ENCODE assay signal across 17 cellular contexts in the genomic region with DNA sequence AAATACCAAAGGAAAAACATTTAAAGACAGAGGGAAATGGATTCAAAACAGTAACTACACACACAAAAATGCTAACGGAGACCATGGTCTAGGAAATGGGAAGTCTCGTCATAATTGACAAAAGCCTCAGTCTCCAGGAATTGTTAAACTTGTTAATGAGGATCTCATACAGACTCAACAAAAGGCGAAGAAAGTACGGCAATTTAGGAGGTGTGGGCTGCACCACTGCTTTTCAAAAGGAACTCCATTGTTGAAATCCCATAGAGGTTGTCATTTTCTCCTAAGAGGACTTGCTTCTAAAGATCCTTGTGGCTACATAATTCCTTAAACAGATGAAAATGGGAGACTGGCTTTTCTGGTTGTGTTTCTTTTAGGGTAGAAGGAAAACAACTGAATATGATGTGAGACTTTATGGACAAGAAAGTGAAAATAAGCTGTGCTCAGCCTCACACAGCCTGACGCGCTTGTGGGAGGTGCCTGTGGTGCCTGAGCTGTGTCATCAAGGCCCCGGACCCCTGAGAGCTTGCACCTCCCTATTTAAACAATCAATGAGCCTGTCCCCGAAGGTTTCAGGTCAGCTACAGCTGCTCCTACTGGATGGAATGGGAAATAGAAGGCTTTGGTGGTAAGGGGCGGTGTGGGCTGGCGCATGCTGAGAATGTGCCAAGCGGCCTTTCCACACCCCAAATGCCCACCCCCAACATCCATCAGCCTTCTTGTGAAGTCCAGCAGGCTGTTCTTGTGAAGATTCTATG. TPM values are rescaled to one million over a fixed set of nuclear protein-coding genes. Genes with fewer than 3 reads are reported as not detected.
A peak's percentile ranks its signal among the peaks of the same experiment; 100 is the strongest.
DNase-seq lines count a peak whose midpoint lies in the region; ATAC-seq and TF ChIP-seq lines count a peak whose summit lies in the region.
"Had no signal": no experiment of that assay in that cellular context is flagged by ENCODE, and none has a peak within 500 bp of the region (broad histone marks: within the 10 kb centered on the region; RNA-seq: fewer than 3 reads in every experiment).

No MANE protein-coding gene starts in this region.

- 80% methylated on average over 7 of the region's 11 CpGs for WGBS in HUES64
- WGBS in psoas muscle, 3 donors, result 94 to 96% (median 95%) methylated on average over 11 of the region's 11 CpGs

- POLR2A ChIA-PET in PC-9 (lab: Charles Lee; ENCODE audit: unreplicated experiment), result no interaction called here
- POLR2A ChIA-PET in HEK293T (lab: Yijun Ruan, JAX), result no interaction called here

- H3K4me3 ChIP-seq in HUES64 (ENCODE audit: low read length) (no peak overlapping the region), epithelial cell of proximal tubule (ENCODE audit: low read depth, low read length) (no peak overlapping the region), PC-9 (no peak overlapping the region), psoas muscle (no peak overlapping the region)
- H3K4me3 ChIP-seq: pancreas had no signal

- H3K9ac ChIP-seq in HUES64 (ENCODE audit: low read depth, low read length), result no peak overlapping the region

- no peak overlapping the region for H3K4me3 Mint-ChIP-seq in stimulated activated naive CD8-positive, alpha-beta T cell treated with anti-CD3 and anti-CD28 coated beads, Interleukin-15, amount 100 ng/mL, for 72 hours
- H3K4me3 Mint-ChIP-seq: activated CD4-positive, alpha-beta T cell treated with anti-CD3 and anti-CD28 coated beads, Interleukin-2, amount 10 ng/mL, durations not matched to agents 7 days and 5 days had no signal

- H3K4me1 Mint-ChIP-seq in stimulated activated naive CD8-positive, alpha-beta T cell treated with anti-CD3 and anti-CD28 coated beads, Interleukin-15, amount 100 ng/mL, for 72 hours, result peaks cover 20% of the 10 kb centered on the region

- peak overlapping the region; percentile 15 to 25 for H3K27ac Mint-ChIP-seq in stimulated activated naive CD8-positive, alpha-beta T cell treated with anti-CD3 and anti-CD28 coated beads, Interleukin-15, amount 100 ng/mL, for 72 hours
- H3K27ac Mint-ChIP-seq: activated CD4-positive, alpha-beta T cell treated with anti-CD3 and anti-CD28 coated beads, Interleukin-2, amount 10 ng/mL, durations not matched to agents 7 days and 5 days had no signal

- intact Hi-C loops in PC-9 (cut with micrococcal nuclease; ENCODE audit: unreplicated experiment), result no loop called here
- intact Hi-C loops in psoas muscle (cut with DNase I), result no loop called here

- CTCF ChIA-PET in PC-9 (lab: Charles Lee) (no interaction called here), HEK293T (lab: Yijun Ruan, JAX) (interaction anchor here (1.1 kb wide), 1 partner anchor 27 kb away, joined by 3 read pairs; no protein-coding TSS in a partner anchor)

- TF ChIP-seq CTCF in epithelial cell of proximal tubule (conservative IDR thresholded peaks at IDR 0.05; ENCODE audit: low read depth, low read length), result peak; percentile 18
- TF ChIP-seq CTCF in PC-9 (conservative IDR thresholded peaks at IDR 0.05), result no peak
- no peak for TF ChIP-seq CTCF in psoas muscle (IDR thresholded peaks at IDR 0.05)

- H3K36me3 ChIP-seq in HUES64 (ENCODE audit: insufficient read depth, low read length) (peaks cover 53% of the 10 kb centered on the region), PC-9 (ENCODE audit: low read depth) (peaks cover 2% of the 10 kb centered on the region), psoas muscle (ENCODE audit: insufficient read depth in 1 of 2, low read depth in 1 of 2) (peaks cover 7 to 53% of the 10 kb centered on the region in 2 donors)

- H3F3A ChIP-seq in PC-9 (ENCODE audit: insufficient read depth, low read depth), result no peaks in the 10 kb centered on the region

- H3K4me2 ChIP-seq in PC-9, result no peak overlapping the region

- no peaks in the 10 kb centered on the region for H3K79me2 ChIP-seq in PC-9 (ENCODE audit: low read depth)

- H3K27ac ChIP-seq in HUES64 (ENCODE audit: low read depth, low read length) (peak overlapping the region; percentile 64), PC-9 (no peak overlapping the region), psoas muscle (no peak overlapping the region)
- H3K27ac ChIP-seq: pancreas had no signal

- peaks cover 22% of the 10 kb centered on the region for H3K4me1 ChIP-seq in HUES64 (ENCODE audit: insufficient read depth, low read length)
- H3K4me1 ChIP-seq in PC-9 (replicated peaks; ENCODE audit: insufficient read depth), result no peaks in the 10 kb centered on the region
- peaks cover 4% of the 10 kb centered on the region for H3K4me1 ChIP-seq in psoas muscle
- H3K4me1 ChIP-seq: pancreas had no signal

- no peaks in the 10 kb centered on the region for H3K9me2 ChIP-seq in PC-9 (ENCODE audit: insufficient read depth)

- DNase-seq in stimulated activated naive CD8-positive, alpha-beta T cell treated with anti-CD3 and anti-CD28 coated beads, Interleukin-15, amount 100 ng/mL, for 72 hours, result no peak
- no peak for DNase-seq in stimulated activated naive CD8-positive, alpha-beta T cell treated with anti-CD3 and anti-CD28 coated beads, Interleukin-15, Interleukin-2, amounts not matched to agents 100 U/mL and 50 U/mL, for 24 hours
- DNase-seq in epithelial cell of proximal tubule (ENCODE audit: low read depth) (no peak), Kasumi-1 (lab: John Stamatoyannopoulos, UW) (no peak), PC-9 (no peak), psoas muscle (no peak), HEK293T (ENCODE audit: extremely low spot score) (no peak)
- DNase-seq: activated CD4-positive, alpha-beta T cell treated with anti-CD3 and anti-CD28 coated beads, Interleukin-2, amount 10 ng/mL, durations not matched to agents 7 days and 5 days; activated naive CD4-positive, alpha-beta T cell treated with anti-CD3 and anti-CD28 coated beads, Interleukin-2, amount 50 U/mL, for 16 hours; DND-41; mammary epithelial cell; NCI-H2227 treated with DMSO at 0.1 percent for 48 hours; pancreas; stimulated activated CD8-positive, alpha-beta memory T cell treated with anti-CD3 and anti-CD28 coated beads, Interleukin-4, amount 100 ng/mL, for 48 hours had no signal

- no peaks in the 10 kb centered on the region for H3K9me3 Mint-ChIP-seq in stimulated activated naive CD8-positive, alpha-beta T cell treated with anti-CD3 and anti-CD28 coated beads, Interleukin-15, amount 100 ng/mL, for 72 hours
- H3K9me3 Mint-ChIP-seq: activated CD4-positive, alpha-beta T cell treated with anti-CD3 and anti-CD28 coated beads, Interleukin-2, amount 10 ng/mL, durations not matched to agents 7 days and 5 days had no signal

- H4K20me1 ChIP-seq in PC-9 (ENCODE audit: insufficient read depth), result no peaks in the 10 kb centered on the region

- H3K27me3 Mint-ChIP-seq in stimulated activated naive CD8-positive, alpha-beta T cell treated with anti-CD3 and anti-CD28 coated beads, Interleukin-15, amount 100 ng/mL, for 72 hours, result no peaks in the 10 kb centered on the region
- H3K27me3 Mint-ChIP-seq: activated CD4-positive, alpha-beta T cell treated with anti-CD3 and anti-CD28 coated beads, Interleukin-2, amount 10 ng/mL, durations not matched to agents 7 days and 5 days had no signal

- H3K27me3 ChIP-seq in HUES64 (ENCODE audit: insufficient read depth, low read length), result no peaks in the 10 kb centered on the region
- H3K27me3 ChIP-seq in PC-9 (ENCODE audit: insufficient read depth, low read depth), result no peaks in the 10 kb centered on the region
- H3K27me3 ChIP-seq in psoas muscle (ENCODE audit: insufficient read depth in 3 of 3, low read length in 2 of 3), result no peaks in the 10 kb centered on the region
- H3K27me3 ChIP-seq: pancreas had no signal

- no peaks in the 10 kb centered on the region for H3K9me3 ChIP-seq in HUES64 (ENCODE audit: insufficient read depth, low read depth, low read length)
- H3K9me3 ChIP-seq in PC-9 (ENCODE audit: insufficient read depth, low read depth), result no peaks in the 10 kb centered on the region
- H3K9me3 ChIP-seq in psoas muscle, result no peaks in the 10 kb centered on the region
- H3K9me3 ChIP-seq: pancreas had no signal

- BruUV-seq in PC-9 (replicated peaks; lab: Mats Ljungman, UMichigan), result no TSS peak

- H2AFZ ChIP-seq in PC-9, result no peak overlapping the region

- no peak for ATAC-seq in stimulated activated naive CD8-positive, alpha-beta T cell treated with anti-CD3 and anti-CD28 coated beads, Interleukin-15, amount 100 ng/mL, for 72 hours
- ATAC-seq in stimulated activated naive CD8-positive, alpha-beta T cell treated with anti-CD3 and anti-CD28 coated beads, Interleukin-15, Interleukin-2, amounts not matched to agents 100 U/mL and 50 U/mL, for 24 hours, result no peak
- no peak for ATAC-seq in psoas muscle
- ATAC-seq: pancreas had no signal

TF ChIP-seq in HEK293T, 16 proteins besides CTCF, POLR2A, EP300 and RAD21 (continues in another document):
- no peak for TF ChIP-seq HDGF (IDR thresholded peaks at IDR 0.05; ENCODE audit: borderline replicate concordance)
- TF ChIP-seq FOXK2 (IDR thresholded peaks at IDR 0.05), result no peak
- TF ChIP-seq L3MBTL2 (conservative IDR thresholded peaks at IDR 0.05), result no peak
- no peak for TF ChIP-seq LEF1 (IDR thresholded peaks at IDR 0.05; ENCODE audit: borderline replicate concordance)
- no peak for TF ChIP-seq SUZ12 (IDR thresholded peaks at IDR 0.05)
- no peak for TF ChIP-seq TARDBP (IDR thresholded peaks at IDR 0.05)
- no peak for TF ChIP-seq ELF4 (IDR thresholded peaks at IDR 0.05)
- no peak for TF ChIP-seq BHLHE40 (IDR thresholded peaks at IDR 0.05; ENCODE audit: borderline replicate concordance)
- no peak for TF ChIP-seq FOXM1 (IDR thresholded peaks at IDR 0.05; ENCODE audit: borderline replicate concordance)
- TF ChIP-seq ARNT (IDR thresholded peaks at IDR 0.05), result no peak
- no peak for TF ChIP-seq ZNF384 (IDR thresholded peaks at IDR 0.05)
- TF ChIP-seq NFRKB (IDR thresholded peaks at IDR 0.05), result no peak
- TF ChIP-seq CTBP1 (IDR thresholded peaks at IDR 0.05; ENCODE audit: borderline replicate concordance), result no peak
- TF ChIP-seq, protein P1, sequence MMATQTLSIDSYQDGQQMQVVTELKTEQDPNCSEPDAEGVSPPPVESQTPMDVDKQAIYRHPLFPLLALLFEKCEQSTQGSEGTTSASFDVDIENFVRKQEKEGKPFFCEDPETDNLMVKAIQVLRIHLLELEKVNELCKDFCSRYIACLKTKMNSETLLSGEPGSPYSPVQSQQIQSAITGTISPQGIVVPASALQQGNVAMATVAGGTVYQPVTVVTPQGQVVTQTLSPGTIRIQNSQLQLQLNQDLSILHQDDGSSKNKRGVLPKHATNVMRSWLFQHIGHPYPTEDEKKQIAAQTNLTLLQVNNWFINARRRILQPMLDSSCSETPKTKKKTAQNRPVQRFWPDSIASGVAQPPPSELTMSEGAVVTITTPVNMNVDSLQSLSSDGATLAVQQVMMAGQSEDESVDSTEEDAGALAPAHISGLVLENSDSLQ (IDR thresholded peaks at IDR 0.05), result no peak

RNA-seq across cellular contexts. Expression of a gene that starts 2.5 kb away (rescaled TPM):
- not detected for polyA plus RNA-seq in HUES64 (2013, experiment 1 of 2)
- polyA plus RNA-seq in HUES64 (2013, experiment 2 of 2), result not detected
- total RNA-seq in epithelial cell of proximal tubule, result not detected in 2 replicates
- not detected in 2 replicates for total RNA-seq in PC-9 (2021)
- not detected for total RNA-seq in psoas muscle
- polyA plus RNA-seq in psoas muscle, result under 1 TPM in 1 of 3 donors, not detected in 2; 0.05 TPM
- total RNA-seq: activated CD4-positive, alpha-beta T cell treated with anti-CD3 and anti-CD28 coated beads, Interleukin-2, amount 10 ng/mL, durations not matched to agents 7 days and 5 days; cerebellum; fibroblast of lung; pancreas had no signal
- polyA plus RNA-seq: fibroblast of lung, mammary epithelial cell had no signal

RNA-seq across cellular contexts. Expression of a gene that starts 53.0 kb away (rescaled TPM):
- polyA plus RNA-seq in HUES64 (2013, experiment 1 of 2), result 20.7 TPM
- 18.4 TPM for polyA plus RNA-seq in HUES64 (2013, experiment 2 of 2)
- 19.3 and 27.5 TPM in 2 replicates for total RNA-seq in epithelial cell of proximal tubule
- total RNA-seq in PC-9 (2021), result 17.7 and 19.5 TPM in 2 replicates
- total RNA-seq in psoas muscle, result 10 to 100 TPM; 17.5 to 25.9 (median 18.4) TPM
- 10 to 100 TPM in 2 of 3 donors, 1 to 10 TPM in 1; 7.2 to 17.8 (median 17.5) TPM for polyA plus RNA-seq in psoas muscle
